ENCODE assay signal across 13 cellular contexts in the genomic region with DNA sequence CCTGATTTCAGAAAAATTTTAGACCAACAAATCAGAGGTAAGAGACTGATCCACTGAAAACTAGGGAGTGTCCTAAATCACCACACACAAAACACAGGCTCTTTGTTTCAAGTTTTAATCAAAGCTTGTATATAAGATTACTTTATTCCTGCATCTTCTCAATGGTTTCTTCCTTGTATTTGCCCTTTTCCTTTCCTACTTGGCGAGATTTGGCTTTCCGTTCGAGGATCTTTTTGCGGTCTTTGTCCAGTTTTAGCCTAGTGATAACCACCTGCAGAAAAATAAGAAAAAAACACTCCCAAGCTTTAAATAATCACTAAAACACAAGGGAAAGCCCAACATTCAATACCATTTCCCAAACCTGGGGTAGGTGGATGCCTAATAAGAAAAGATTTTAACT. TPM values are rescaled to one million over a fixed set of nuclear protein-coding genes. Genes with fewer than 3 reads are reported as not detected.
DNase-seq lines count a peak whose midpoint lies in the region; TF ChIP-seq lines count a peak whose summit lies in the region.
"Had no signal": no experiment of that assay in that cellular context is flagged by ENCODE, and none has a peak within 500 bp of the region (broad histone marks: within the 10 kb centered on the region; RNA-seq: fewer than 3 reads in every experiment).

No MANE protein-coding gene starts in this region.

- H3K27ac Mint-ChIP-seq in activated naive CD4-positive, alpha-beta T cell treated with anti-CD3 and anti-CD28 coated beads, Interleukin-2, amount 10 ng/mL, durations not matched to agents 7 days and 5 days: peak overlapping the region; percentile 86
- H3K27ac Mint-ChIP-seq in endothelial cell (ENCODE audit: unreplicated experiment): peak overlapping the region; percentile 13

- H3K4me1 Mint-ChIP-seq in activated naive CD4-positive, alpha-beta T cell treated with anti-CD3 and anti-CD28 coated beads, Interleukin-2, amount 10 ng/mL, durations not matched to agents 7 days and 5 days: peaks cover 67% of the 10 kb centered on the region
- H3K4me1 Mint-ChIP-seq in endothelial cell (ENCODE audit: unreplicated experiment): peaks cover 27% of the 10 kb centered on the region

- H3K27ac ChIP-seq in SK-N-MC (peak overlapping the region; percentile 90), spleen (peak overlapping the region in 5 of 8 donors; percentile 86 to 91 (median 87)), brain microvascular endothelial cell (no peak overlapping the region)

- peak overlapping the region; percentile 57 for H3K9ac ChIP-seq in SK-N-MC (ENCODE audit: insufficient read length)

- peaks cover 63% of the 10 kb centered on the region for H3K36me3 Mint-ChIP-seq in activated naive CD4-positive, alpha-beta T cell treated with anti-CD3 and anti-CD28 coated beads, Interleukin-2, amount 10 ng/mL, durations not matched to agents 7 days and 5 days
- H3K36me3 Mint-ChIP-seq in endothelial cell (ENCODE audit: low read depth, unreplicated experiment): peaks cover 28% of the 10 kb centered on the region

- intact Hi-C loops in spleen (cut with DNase I; ENCODE audit: low total_unique reads): no loop called here

- no peak for TF ChIP-seq POLR2A in spleen (IDR thresholded peaks at IDR 0.05)

- CTCF ChIA-PET in activated naive CD4-positive, alpha-beta T cell treated with anti-CD3 and anti-CD28 coated beads, Interleukin-2, amount 10 ng/mL, durations not matched to agents 7 days and 5 days (lab: Charles Lee): interaction anchor here (1.1 to 2.2 kb wide), 8 partner anchors 12 to 518 kb away, joined by 3 to 5 read pairs (median 4); no protein-coding TSS in a partner anchor

- H3K4me3 Mint-ChIP-seq in activated naive CD4-positive, alpha-beta T cell treated with anti-CD3 and anti-CD28 coated beads, Interleukin-2, amount 10 ng/mL, durations not matched to agents 7 days and 5 days: peak overlapping the region; percentile 76
- H3K4me3 Mint-ChIP-seq in endothelial cell (ENCODE audit: unreplicated experiment): no peak overlapping the region

- H3K9me3 Mint-ChIP-seq in activated naive CD4-positive, alpha-beta T cell treated with anti-CD3 and anti-CD28 coated beads, Interleukin-2, amount 10 ng/mL, durations not matched to agents 7 days and 5 days: no peaks in the 10 kb centered on the region
- H3K9me3 Mint-ChIP-seq in endothelial cell (ENCODE audit: unreplicated experiment): no peaks in the 10 kb centered on the region

- WGBS in spleen, 5 donors: 85 to 95% (median 92%) methylated on average over 4 of the region's 4 CpGs

- H3K27me3 Mint-ChIP-seq in activated naive CD4-positive, alpha-beta T cell treated with anti-CD3 and anti-CD28 coated beads, Interleukin-2, amount 10 ng/mL, durations not matched to agents 7 days and 5 days: no peaks in the 10 kb centered on the region
- H3K27me3 Mint-ChIP-seq in endothelial cell (ENCODE audit: unreplicated experiment): no peaks in the 10 kb centered on the region

- in situ Hi-C loops in GM13977 (cut with MboI; ENCODE audit: low pct_unique_long_range_greater_than_20kb, low sequenced_read_pairs, unreplicated experiment): no loop called here
- in situ Hi-C loops in brain microvascular endothelial cell (cut with HindIII; ENCODE audit: low pct_ligation_motif_present, low sequenced_read_pairs): no loop called here

- DNase-seq in activated naive CD4-positive, alpha-beta T cell treated with anti-CD3 and anti-CD28 coated beads, Interleukin-2, amount 10 ng/mL, durations not matched to agents 7 days and 5 days: no peak
- no peak for DNase-seq in activated naive CD4-positive, alpha-beta T cell (lab: John Stamatoyannopoulos, UW)
- DNase-seq in SK-N-MC (ENCODE audit: low read depth, low spot score) (no peak), endothelial cell (ENCODE audit: low spot score) (no peak), spleen (no peak), GM13977 (ENCODE audit: low spot score) (no peak), NCI-H1105 (lab: John Stamatoyannopoulos, UW) (no peak), brain microvascular endothelial cell (no peak)
- DNase-seq: BE2C, NCI-H1048, trophoblast cell had no signal

- H3K9me3 ChIP-seq in SK-N-MC (ENCODE audit: low read depth, low read length) (no peaks in the 10 kb centered on the region), spleen (no peaks in the 10 kb centered on the region)
- H3K9me3 ChIP-seq: BE2C had no signal

- peaks cover 34 to 73% (median 62%) of the 10 kb centered on the region in 6 donors for H3K4me1 ChIP-seq in spleen
- H3K4me1 ChIP-seq: BE2C had no signal

- peaks cover 57% of the 10 kb centered on the region for H3K36me3 ChIP-seq in SK-N-MC (ENCODE audit: insufficient read depth, low read length)
- peaks cover 0 to 54% (median 49%) of the 10 kb centered on the region in 6 donors for H3K36me3 ChIP-seq in spleen
- peaks cover 50% of the 10 kb centered on the region for H3K36me3 ChIP-seq in brain microvascular endothelial cell (replicated peaks)

- H3K4me3 ChIP-seq in SK-N-MC (peak overlapping the region; percentile 82; the same call in 1 of the 2 replicates), spleen (no peak overlapping the region), brain microvascular endothelial cell (ENCODE audit: low read depth, low read length) (no peak overlapping the region)

- no peaks in the 10 kb centered on the region for H3K27me3 ChIP-seq in spleen (replicated peaks in 1 of 7)
- no peaks in the 10 kb centered on the region for H3K27me3 ChIP-seq in brain microvascular endothelial cell (replicated peaks)
- H3K27me3 ChIP-seq: BE2C had no signal

- TF ChIP-seq CTCF in endothelial cell (IDR thresholded peaks at IDR 0.05; ENCODE audit: unreplicated experiment) (no peak), spleen (IDR thresholded peaks at IDR 0.05 in 8 of 11, conservative IDR thresholded peaks at IDR 0.05 in 3 of 11) (no peak), GM13977 (IDR thresholded peaks at IDR 0.05; ENCODE audit: extremely low read depth, insufficient read depth, missing control alignments) (no peak), brain microvascular endothelial cell (IDR thresholded peaks at IDR 0.05; ENCODE audit: low read depth, low read length, missing control alignments) (no peak)

RNA-seq across cellular contexts. Expression of gene RPL26, which starts 5.6 kb away (rescaled TPM):
- total RNA-seq in endothelial cell (ENCODE audit: unreplicated experiment): 1,901 TPM
- 1,000 to 10,000 TPM; 1,067 to 3,608 (median 1,651) TPM for total RNA-seq in spleen
- polyA plus RNA-seq in spleen: 1,000 to 10,000 TPM; 5,013 to 7,063 (median 6,510) TPM

RNA-seq across cellular contexts. Expression of gene RNF222, which starts 20.2 kb away (rescaled TPM):
- total RNA-seq in endothelial cell (ENCODE audit: unreplicated experiment) (not detected), spleen (not detected)
- under 1 TPM in 2 of 3 donors, not detected in 1; 0.03 to 0.05 TPM for polyA plus RNA-seq in spleen
- total RNA-seq: osteoblast had no signal

RNA-seq across cellular contexts. Expression of gene ODF4, which starts 37.8 kb away (rescaled TPM):
- total RNA-seq in endothelial cell (ENCODE audit: unreplicated experiment): not detected
- not detected for total RNA-seq in spleen
- polyA plus RNA-seq in spleen: not detected
- total RNA-seq: osteoblast had no signal
- polyA plus RNA-seq: adipose tissue had no signal

RNA-seq across cellular contexts. Expression of gene NDEL1, which starts 58.3 kb away (rescaled TPM):
- total RNA-seq in endothelial cell (ENCODE audit: unreplicated experiment) (82.4 TPM), spleen (100 to 1,000 TPM in 3 of 7 donors, 10 to 100 TPM in 4; 67.7 to 141 (median 90.5) TPM)
- polyA plus RNA-seq in spleen: 10 to 100 TPM; 11.6 to 26.0 (median 13.6) TPM
